In the genomic region with DNA sequence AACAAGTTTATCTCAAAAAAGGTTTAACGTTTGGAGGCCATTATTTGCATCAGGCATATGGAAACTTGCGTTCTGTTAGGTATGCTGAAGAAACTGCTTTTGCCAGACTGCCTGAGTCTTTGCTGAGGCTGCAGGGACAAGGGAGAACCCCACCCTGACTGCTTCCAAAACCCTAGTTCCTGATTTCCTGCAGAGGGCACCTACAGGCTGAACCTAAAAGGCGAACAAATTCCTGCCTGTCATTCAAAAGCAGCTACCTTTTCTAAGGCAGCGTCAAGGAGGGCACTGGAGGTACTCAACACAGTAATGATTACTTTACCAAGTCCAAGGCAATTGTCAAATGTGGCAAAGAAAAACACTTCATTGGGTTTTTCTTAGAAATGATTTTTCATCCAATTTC, we compare ENCODE assay signal across 12 cellular contexts. TPM values are rescaled to one million over a fixed set of nuclear protein-coding genes. Genes with fewer than 3 reads are reported as not detected.
DNase-seq lines count a peak whose midpoint lies in the region; ATAC-seq, FAIRE-seq and TF ChIP-seq lines count a peak whose summit lies in the region.
"Had no signal": no experiment of that assay in that cellular context is flagged by ENCODE, and none has a peak within 500 bp of the region (broad histone marks: within the 10 kb centered on the region; RNA-seq: fewer than 3 reads in every experiment).

No MANE protein-coding gene starts in this region.

- no peaks in the 10 kb centered on the region for H3K9me3 Mint-ChIP-seq in activated CD4-positive, alpha-beta T cell treated with anti-CD3 and anti-CD28 coated beads, Interleukin-2, amount 10 ng/mL, durations not matched to agents 7 days and 5 days
- H3K9me3 Mint-ChIP-seq in HFFc6 (peaks cover 2% of the 10 kb centered on the region), neural crest cell (peaks cover 3% of the 10 kb centered on the region)

- peaks cover 24% of the 10 kb centered on the region for H3K4me1 Mint-ChIP-seq in activated CD4-positive, alpha-beta T cell treated with anti-CD3 and anti-CD28 coated beads, Interleukin-2, amount 10 ng/mL, durations not matched to agents 7 days and 5 days
- H3K4me1 Mint-ChIP-seq in HFFc6 (ENCODE audit: low read depth) (peaks cover 51% of the 10 kb centered on the region), neural crest cell (peaks cover 16% of the 10 kb centered on the region)

- H3K27me3 ChIP-seq in bronchial epithelial cell (ENCODE audit: control insufficient read depth, insufficient read depth, low read length): no peaks in the 10 kb centered on the region

- no peaks in the 10 kb centered on the region for H3K36me3 Mint-ChIP-seq in activated CD4-positive, alpha-beta T cell treated with anti-CD3 and anti-CD28 coated beads, Interleukin-2, amount 10 ng/mL, durations not matched to agents 7 days and 5 days (ENCODE audit: low read depth)
- H3K36me3 Mint-ChIP-seq in HFFc6 (ENCODE audit: low read depth) (no peaks in the 10 kb centered on the region; the same call in 1 of the 2 replicates), neural crest cell (ENCODE audit: low read depth) (peaks cover 4% of the 10 kb centered on the region)

- no peak for DNase-seq in activated CD4-positive, alpha-beta T cell treated with anti-CD3 and anti-CD28 coated beads, Interleukin-2, amount 10 ng/mL, durations not matched to agents 7 days and 5 days
- no peak for DNase-seq in activated CD4-positive, alpha-beta T cell treated with anti-CD3 and anti-CD28 coated beads for 4 hours
- DNase-seq in HFFc6 (no peak), bronchial epithelial cell (ENCODE audit: low read depth) (peak; percentile 27), neural crest cell (ENCODE audit: low read depth, low spot score) (no peak), NCI-H187 treated with DMSO at 0.1 percent for 48 hours (lab: John Stamatoyannopoulos, UW) (no peak), NCI-H1417 treated with DMSO at 0.1 percent for 48 hours (lab: John Stamatoyannopoulos, UW) (no peak)
- DNase-seq: NCI-H2081, small intestine, T1000 had no signal

- H3K4me3 Mint-ChIP-seq in activated CD4-positive, alpha-beta T cell treated with anti-CD3 and anti-CD28 coated beads, Interleukin-2, amount 10 ng/mL, durations not matched to agents 7 days and 5 days: peak overlapping the region; percentile 77
- H3K4me3 Mint-ChIP-seq in HFFc6 (no peak overlapping the region; the same call in 1 of the 2 replicates), neural crest cell (peak overlapping the region; percentile 80)

- H3K36me3 ChIP-seq in bronchial epithelial cell (ENCODE audit: control insufficient read depth, insufficient read depth, low read length): peaks cover 2% of the 10 kb centered on the region

- H3K27ac Mint-ChIP-seq in activated CD4-positive, alpha-beta T cell treated with anti-CD3 and anti-CD28 coated beads, Interleukin-2, amount 10 ng/mL, durations not matched to agents 7 days and 5 days: no peak overlapping the region
- no peak overlapping the region for H3K27ac Mint-ChIP-seq in HFFc6
- no peak overlapping the region for H3K27ac Mint-ChIP-seq in neural crest cell (ENCODE audit: unreplicated experiment)

- peaks cover 17% of the 10 kb centered on the region for H3K27me3 Mint-ChIP-seq in activated CD4-positive, alpha-beta T cell treated with anti-CD3 and anti-CD28 coated beads, Interleukin-2, amount 10 ng/mL, durations not matched to agents 7 days and 5 days
- H3K27me3 Mint-ChIP-seq in HFFc6 (ENCODE audit: insufficient read depth): peaks cover 4% of the 10 kb centered on the region
- H3K27me3 Mint-ChIP-seq in neural crest cell (ENCODE audit: low read depth): peaks cover 47% of the 10 kb centered on the region

- FAIRE-seq in bronchial epithelial cell (lab: Jason Lieb, UNC): peak; percentile 13
- FAIRE-seq: small intestine had no signal

- TF ChIP-seq CTCF in HFFc6 (IDR thresholded peaks at IDR 0.05) (0 out of 2 replicates have a peak, but pooled peaks have one; percentile 16), bronchial epithelial cell (IDR thresholded peaks at IDR 0.05; ENCODE audit: insufficient read depth, low read length, severe bottlenecking) (no peak), neural crest cell (conservative IDR thresholded peaks at IDR 0.05) (no peak)

- POLR2A ChIA-PET in activated CD4-positive, alpha-beta T cell treated with anti-CD3 and anti-CD28 coated beads, Interleukin-2, amount 10 ng/mL, durations not matched to agents 7 days and 5 days (lab: Charles Lee): no interaction called here

- no peak for ATAC-seq in HG03457 (IDR thresholded peaks at IDR 0.05; ENCODE audit: unreplicated experiment)

- CTCF ChIA-PET in activated CD4-positive, alpha-beta T cell treated with anti-CD3 and anti-CD28 coated beads, Interleukin-2, amount 10 ng/mL, durations not matched to agents 7 days and 5 days (lab: Charles Lee): no interaction called here

- no peak overlapping the region for H3K4me3 ChIP-seq in bronchial epithelial cell (ENCODE audit: low read depth, low read length)

RNA-seq across cellular contexts. Expression of a gene that starts 0.6 kb away (rescaled TPM):
- total RNA-seq in activated CD4-positive, alpha-beta T cell treated with anti-CD3 and anti-CD28 coated beads, Interleukin-2, amount 10 ng/mL, durations not matched to agents 7 days and 5 days: under 1 TPM in 1 of 2 experiments, not detected in 1; 0.22 TPM
- 1 to 10 TPM in 1 of 6 experiments, under 1 TPM in 5; 0.07 to 1.0 (median 0.31) TPM for total RNA-seq in HFFc6 (2021; fragmentation: NEBNext Ultra II Directional; extraction: Animal tissue kit (Norgen Biotek cat#: 25700))
- total RNA-seq in bronchial epithelial cell: 0.26 and 0.38 TPM in 2 replicates
- 0.05 and 0.34 TPM in 2 replicates for total RNA-seq in neural crest cell
- total RNA-seq: RPMI7951 had no signal
